Comparison of ENCODE assay signal across 8 cellular contexts in the genomic region with DNA sequence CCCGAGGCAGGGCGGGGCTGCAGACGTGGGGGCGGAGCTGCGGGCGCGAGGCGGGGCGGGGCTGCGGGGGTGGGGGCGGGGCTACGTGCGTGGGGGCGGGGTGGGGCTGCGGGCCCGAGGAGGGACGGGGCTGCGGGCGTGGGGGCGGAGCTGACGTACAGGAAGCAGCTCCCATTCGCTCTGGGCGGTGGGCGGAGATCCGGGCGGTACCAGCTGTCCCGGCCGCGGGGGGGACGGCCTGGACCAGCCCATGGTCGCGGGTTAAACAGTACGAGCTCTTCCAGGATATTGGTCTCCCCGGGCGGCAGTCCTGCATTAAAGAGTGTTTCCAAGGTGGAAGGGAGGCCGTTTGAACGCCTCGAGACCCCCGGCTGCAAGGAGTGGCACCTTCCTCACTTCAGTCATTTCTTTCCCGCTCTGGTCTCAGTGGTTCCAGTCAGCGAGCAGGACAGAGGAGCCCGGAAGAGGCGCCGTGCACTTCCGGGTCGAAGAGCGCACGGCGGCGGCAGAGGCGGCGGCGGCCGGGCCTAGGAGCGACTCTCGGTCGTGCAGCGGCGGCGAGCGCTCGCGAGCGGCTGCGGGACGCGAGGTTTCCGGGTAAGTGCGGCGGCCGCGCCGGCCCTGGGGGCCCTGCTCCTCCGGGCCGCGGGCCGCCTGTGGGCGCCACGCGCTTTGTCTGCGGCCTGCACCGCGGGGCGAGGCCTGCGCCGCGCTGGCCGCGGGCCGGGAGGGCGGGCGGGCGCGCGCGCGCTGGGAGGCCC. TPM values are rescaled to one million over a fixed set of nuclear protein-coding genes. Genes with fewer than 3 reads are reported as not detected.
A peak's percentile ranks its signal among the peaks of the same experiment; 100 is the strongest.
DNase-seq lines count a peak whose midpoint lies in the region; ATAC-seq and TF ChIP-seq lines count a peak whose summit lies in the region.

A gene with protein sequence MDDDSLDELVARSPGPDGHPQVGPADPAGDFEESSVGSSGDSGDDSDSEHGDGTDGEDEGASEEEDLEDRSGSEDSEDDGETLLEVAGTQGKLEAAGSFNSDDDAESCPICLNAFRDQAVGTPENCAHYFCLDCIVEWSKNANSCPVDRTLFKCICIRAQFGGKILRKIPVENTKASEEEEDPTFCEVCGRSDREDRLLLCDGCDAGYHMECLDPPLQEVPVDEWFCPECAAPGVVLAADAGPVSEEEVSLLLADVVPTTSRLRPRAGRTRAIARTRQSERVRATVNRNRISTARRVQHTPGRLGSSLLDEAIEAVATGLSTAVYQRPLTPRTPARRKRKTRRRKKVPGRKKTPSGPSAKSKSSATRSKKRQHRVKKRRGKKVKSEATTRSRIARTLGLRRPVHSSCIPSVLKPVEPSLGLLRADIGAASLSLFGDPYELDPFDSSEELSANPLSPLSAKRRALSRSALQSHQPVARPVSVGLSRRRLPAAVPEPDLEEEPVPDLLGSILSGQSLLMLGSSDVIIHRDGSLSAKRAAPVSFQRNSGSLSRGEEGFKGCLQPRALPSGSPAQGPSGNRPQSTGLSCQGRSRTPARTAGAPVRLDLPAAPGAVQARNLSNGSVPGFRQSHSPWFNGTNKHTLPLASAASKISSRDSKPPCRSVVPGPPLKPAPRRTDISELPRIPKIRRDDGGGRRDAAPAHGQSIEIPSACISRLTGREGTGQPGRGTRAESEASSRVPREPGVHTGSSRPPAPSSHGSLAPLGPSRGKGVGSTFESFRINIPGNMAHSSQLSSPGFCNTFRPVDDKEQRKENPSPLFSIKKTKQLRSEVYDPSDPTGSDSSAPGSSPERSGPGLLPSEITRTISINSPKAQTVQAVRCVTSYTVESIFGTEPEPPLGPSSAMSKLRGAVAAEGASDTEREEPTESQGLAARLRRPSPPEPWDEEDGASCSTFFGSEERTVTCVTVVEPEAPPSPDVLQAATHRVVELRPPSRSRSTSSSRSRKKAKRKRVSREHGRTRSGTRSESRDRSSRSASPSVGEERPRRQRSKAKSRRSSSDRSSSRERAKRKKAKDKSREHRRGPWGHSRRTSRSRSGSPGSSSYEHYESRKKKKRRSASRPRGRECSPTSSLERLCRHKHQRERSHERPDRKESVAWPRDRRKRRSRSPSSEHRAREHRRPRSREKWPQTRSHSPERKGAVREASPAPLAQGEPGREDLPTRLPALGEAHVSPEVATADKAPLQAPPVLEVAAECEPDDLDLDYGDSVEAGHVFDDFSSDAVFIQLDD (N-terminal part only) (plus strand): TSS at position 475 of the 761 bp plus-strand sequence. CDS start 5,043 bp downstream, outside the sequence.

- H3K4me3 ChIP-seq in DOHH2 (ENCODE audit: low read length), result peak within 1 kb of the TSS; percentile 95
- peak within 1 kb of the TSS; percentile 96 for H3K4me3 ChIP-seq in GM23338
- peak within 1 kb of the TSS; percentile 98 for H3K4me3 ChIP-seq in naive thymus-derived CD4-positive, alpha-beta T cell (ENCODE audit: low read length)

- POLR2A ChIA-PET in naive thymus-derived CD4-positive, alpha-beta T cell (lab: Charles Lee), result interaction anchor here (0.7 to 3.4 kb wide), 23 partner anchors 9 to 369 kb away, joined by 3 to 21 read pairs (median 4); partner anchors contain the start of genes BET1L, DEAF1, HRAS and LMNTD2

- H3K27me3 ChIP-seq in DOHH2 (ENCODE audit: control insufficient read depth, low read length), result peaks cover 8% of the 10 kb centered on the region
- peaks cover 22% of the 10 kb centered on the region for H3K27me3 ChIP-seq in GM23338 (ENCODE audit: insufficient read depth)
- H3K27me3 ChIP-seq in naive thymus-derived CD4-positive, alpha-beta T cell (ENCODE audit: control insufficient read depth in 2 of 2, insufficient read depth in 2 of 2, low read length in 2 of 2), result no peaks in the 10 kb centered on the region

- peak within 1 kb of the TSS; percentile 100 for H3K27ac Mint-ChIP-seq in GM23338
- peak within 1 kb of the TSS; percentile 100 for H3K27ac Mint-ChIP-seq in activated T-helper 1 cell treated with anti-CD3 and anti-CD28 coated beads, Interleukin-12 subunit alpha, Interleukin-12 subunit beta, Interleukin-2, Interleukin-4 antibody, amounts not matched to agents 30 ng/mL and 10 ng/mL and 1 ng/mL, durations not matched to agents 14 hours and 24 hours and 36 hours
- H3K27ac Mint-ChIP-seq in naive thymus-derived CD4-positive, alpha-beta T cell, result peak within 1 kb of the TSS; percentile 96 to 100 (median 99)
- peak within 1 kb of the TSS; percentile 99 for H3K27ac Mint-ChIP-seq in stimulated activated memory B cell treated with anti-CD40 and anti-IgM and Interleukin-4, amounts not matched to agents 10 μg/mL and 1 μg/mL and 100 μg/mL, for 72 hours

- H3K4me2 ChIP-seq in DOHH2 (ENCODE audit: low read length) (peak within 1 kb of the TSS; percentile 97), GM23338 (peak within 1 kb of the TSS; percentile 99)

- peaks cover 30% of the 10 kb centered on the region for H3K4me1 ChIP-seq in DOHH2 (ENCODE audit: control insufficient read depth, low read length)
- peaks cover 12% of the 10 kb centered on the region for H3K4me1 ChIP-seq in GM23338 (ENCODE audit: insufficient read depth)
- peaks cover 26 to 44% of the 10 kb centered on the region in 2 donors for H3K4me1 ChIP-seq in naive thymus-derived CD4-positive, alpha-beta T cell (ENCODE audit: control insufficient read depth in 2 of 2, insufficient read depth in 2 of 2, low read length in 2 of 2)

- ATAC-seq in GM23338, result peak; percentile 73
- peak; percentile 93 for ATAC-seq in naive thymus-derived CD4-positive, alpha-beta T cell
- peak; percentile 94 for ATAC-seq in stimulated activated memory B cell treated with anti-CD40 and anti-IgM and Interleukin-4, amounts not matched to agents 10 μg/mL and 1 μg/mL and 100 μg/mL, for 72 hours

- H3K36me3 Mint-ChIP-seq in GM23338 (ENCODE audit: low read depth), result peaks cover 2% of the 10 kb centered on the region
- peaks cover 6% of the 10 kb centered on the region for H3K36me3 Mint-ChIP-seq in activated T-helper 1 cell treated with anti-CD3 and anti-CD28 coated beads, Interleukin-12 subunit alpha, Interleukin-12 subunit beta, Interleukin-2, Interleukin-4 antibody, amounts not matched to agents 30 ng/mL and 10 ng/mL and 1 ng/mL, durations not matched to agents 14 hours and 24 hours and 36 hours (ENCODE audit: low read depth)
- H3K36me3 Mint-ChIP-seq in naive thymus-derived CD4-positive, alpha-beta T cell, result peaks cover 0 to 8% (median 0%) of the 10 kb centered on the region in 5 donors
- H3K36me3 Mint-ChIP-seq in stimulated activated memory B cell treated with anti-CD40 and anti-IgM and Interleukin-4, amounts not matched to agents 10 μg/mL and 1 μg/mL and 100 μg/mL, for 72 hours, result peaks cover 3% of the 10 kb centered on the region

- peaks cover 33% of the 10 kb centered on the region for H3K36me3 ChIP-seq in DOHH2 (ENCODE audit: control insufficient read depth, low read length)
- no peaks in the 10 kb centered on the region for H3K36me3 ChIP-seq in GM23338 (ENCODE audit: insufficient read depth)
- H3K36me3 ChIP-seq in naive thymus-derived CD4-positive, alpha-beta T cell (ENCODE audit: control insufficient read depth in 2 of 3, insufficient read depth in 3 of 3, low read length in 3 of 3), result peaks cover 0 to 15% (median 0%) of the 10 kb centered on the region in 3 experiments

- TF ChIP-seq CTCF in DOHH2 (IDR thresholded peaks at IDR 0.05; ENCODE audit: low read depth, low read length, poor library complexity, severe bottlenecking) (no peak), GM23338 (conservative IDR thresholded peaks at IDR 0.05; ENCODE audit: low read depth in 2 of 2) (no peak)

- peak within 1 kb of the TSS; percentile 90 for H3K4me3 Mint-ChIP-seq in GM23338
- H3K4me3 Mint-ChIP-seq in activated T-helper 1 cell treated with anti-CD3 and anti-CD28 coated beads, Interleukin-12 subunit alpha, Interleukin-12 subunit beta, Interleukin-2, Interleukin-4 antibody, amounts not matched to agents 30 ng/mL and 10 ng/mL and 1 ng/mL, durations not matched to agents 14 hours and 24 hours and 36 hours, result peak within 1 kb of the TSS; percentile 94
- H3K4me3 Mint-ChIP-seq in naive thymus-derived CD4-positive, alpha-beta T cell, result peak within 1 kb of the TSS; percentile 93 to 99 (median 98)
- peak within 1 kb of the TSS; percentile 96 for H3K4me3 Mint-ChIP-seq in stimulated activated memory B cell treated with anti-CD40 and anti-IgM and Interleukin-4, amounts not matched to agents 10 μg/mL and 1 μg/mL and 100 μg/mL, for 72 hours

- intact Hi-C loops in activated T-helper 1 cell treated with anti-CD3 and anti-CD28 coated beads, Interleukin-12 subunit alpha, Interleukin-12 subunit beta, Interleukin-2, Interleukin-4 antibody, amounts not matched to agents 30 ng/mL and 10 ng/mL and 1 ng/mL, durations not matched to agents 14 hours and 24 hours and 36 hours (cut with micrococcal nuclease), result loop anchor here (1.0 to 5.0 kb wide), 11 partner anchors 8 to 369 kb away; partner anchors contain the start of genes BET1L, DEAF1, LMNTD2 and LRRC56
- intact Hi-C loops in naive thymus-derived CD4-positive, alpha-beta T cell (cut with micrococcal nuclease), result loop anchor here (1.0 to 5.0 kb wide), 17 partner anchors 8 to 369 kb away; partner anchors contain the start of genes DEAF1 (in 2 of the 2), LMNTD2 (in 2 of the 2), RASSF7 (in 2 of the 2) and RPLP2 (in 2 of the 2)

- H3K9me2 ChIP-seq in DOHH2 (replicated peaks; ENCODE audit: control insufficient read depth, low read length) (no peaks in the 10 kb centered on the region), GM23338 (ENCODE audit: insufficient read depth) (no peaks in the 10 kb centered on the region)

- H3K79me2 ChIP-seq in DOHH2 (ENCODE audit: control insufficient read depth, low read length) (peaks cover 50% of the 10 kb centered on the region), GM23338 (replicated peaks; ENCODE audit: insufficient read depth) (peaks cover 45% of the 10 kb centered on the region)

- H3K9me3 ChIP-seq in DOHH2 (ENCODE audit: control insufficient read depth, insufficient read depth, low read length), result no peaks in the 10 kb centered on the region
- no peaks in the 10 kb centered on the region for H3K9me3 ChIP-seq in naive thymus-derived CD4-positive, alpha-beta T cell (ENCODE audit: control insufficient read depth in 2 of 3, low read length in 3 of 3)

- H4K20me1 ChIP-seq in DOHH2 (ENCODE audit: control insufficient read depth, insufficient read depth, low read depth, low read length), result peaks cover 25% of the 10 kb centered on the region
- peaks cover 32% of the 10 kb centered on the region for H4K20me1 ChIP-seq in GM23338 (replicated peaks; ENCODE audit: insufficient read depth)

- H3K27ac ChIP-seq in DOHH2 (ENCODE audit: low read depth, low read length), result peak within 1 kb of the TSS; percentile 82
- H3K27ac ChIP-seq in GM23338 (ENCODE audit: low read depth), result peak within 1 kb of the TSS; percentile 97
- peak within 1 kb of the TSS; percentile 98 for H3K27ac ChIP-seq in naive thymus-derived CD4-positive, alpha-beta T cell (ENCODE audit: low read depth, low read length)

- H3K4me1 Mint-ChIP-seq in GM23338, result peaks cover 30% of the 10 kb centered on the region
- peaks cover 41% of the 10 kb centered on the region for H3K4me1 Mint-ChIP-seq in activated T-helper 1 cell treated with anti-CD3 and anti-CD28 coated beads, Interleukin-12 subunit alpha, Interleukin-12 subunit beta, Interleukin-2, Interleukin-4 antibody, amounts not matched to agents 30 ng/mL and 10 ng/mL and 1 ng/mL, durations not matched to agents 14 hours and 24 hours and 36 hours (ENCODE audit: low read depth)
- peaks cover 42 to 60% (median 46%) of the 10 kb centered on the region in 7 donors for H3K4me1 Mint-ChIP-seq in naive thymus-derived CD4-positive, alpha-beta T cell
- H3K4me1 Mint-ChIP-seq in stimulated activated memory B cell treated with anti-CD40 and anti-IgM and Interleukin-4, amounts not matched to agents 10 μg/mL and 1 μg/mL and 100 μg/mL, for 72 hours, result peaks cover 54% of the 10 kb centered on the region

- peak; percentile 96 for DNase-seq in GM23338 (ENCODE audit: low spot score)
- peak; percentile 92 for DNase-seq in LHCN-M2 (ENCODE audit: low read depth)
- peak; percentile 89 for DNase-seq in RPMI7951 (ENCODE audit: low read depth)
- DNase-seq in activated T-helper 1 cell treated with anti-CD3 and anti-CD28 coated beads, Interleukin-12 subunit alpha, Interleukin-12 subunit beta, Interleukin-2, Interleukin-4 antibody, amounts not matched to agents 30 ng/mL and 10 ng/mL and 1 ng/mL, durations not matched to agents 14 hours and 24 hours and 36 hours (ENCODE audit: low spot score), result peak; percentile 91
- peak; percentile 95 for DNase-seq in fibroblast of gingiva (ENCODE audit: low read depth)
- peak; percentile 93 to 99 (median 97) for DNase-seq in naive thymus-derived CD4-positive, alpha-beta T cell

- no peaks in the 10 kb centered on the region; the same call in 2 of the 3 replicates for H3K9me3 Mint-ChIP-seq in GM23338
- no peaks in the 10 kb centered on the region for H3K9me3 Mint-ChIP-seq in activated T-helper 1 cell treated with anti-CD3 and anti-CD28 coated beads, Interleukin-12 subunit alpha, Interleukin-12 subunit beta, Interleukin-2, Interleukin-4 antibody, amounts not matched to agents 30 ng/mL and 10 ng/mL and 1 ng/mL, durations not matched to agents 14 hours and 24 hours and 36 hours
- no peaks in the 10 kb centered on the region for H3K9me3 Mint-ChIP-seq in naive thymus-derived CD4-positive, alpha-beta T cell
- H3K9me3 Mint-ChIP-seq in stimulated activated memory B cell treated with anti-CD40 and anti-IgM and Interleukin-4, amounts not matched to agents 10 μg/mL and 1 μg/mL and 100 μg/mL, for 72 hours, result no peaks in the 10 kb centered on the region

- CTCF ChIA-PET in naive thymus-derived CD4-positive, alpha-beta T cell (lab: Charles Lee), result interaction anchor here (0.6 to 1.6 kb wide), 3 partner anchors 12 to 155 kb away, joined by 3 to 8 read pairs (median 3); no protein-coding TSS in a partner anchor

- peaks cover 23% of the 10 kb centered on the region for H3K27me3 Mint-ChIP-seq in GM23338 (ENCODE audit: insufficient read depth, low read depth, poor library complexity)
- peaks cover 15% of the 10 kb centered on the region for H3K27me3 Mint-ChIP-seq in activated T-helper 1 cell treated with anti-CD3 and anti-CD28 coated beads, Interleukin-12 subunit alpha, Interleukin-12 subunit beta, Interleukin-2, Interleukin-4 antibody, amounts not matched to agents 30 ng/mL and 10 ng/mL and 1 ng/mL, durations not matched to agents 14 hours and 24 hours and 36 hours (ENCODE audit: insufficient read depth)
- peaks cover 0 to 9% (median 0%) of the 10 kb centered on the region in 5 donors for H3K27me3 Mint-ChIP-seq in naive thymus-derived CD4-positive, alpha-beta T cell
- H3K27me3 Mint-ChIP-seq in stimulated activated memory B cell treated with anti-CD40 and anti-IgM and Interleukin-4, amounts not matched to agents 10 μg/mL and 1 μg/mL and 100 μg/mL, for 72 hours, result peaks cover 16% of the 10 kb centered on the region

- H3F3A ChIP-seq in DOHH2 (ENCODE audit: control insufficient read depth, insufficient read depth) (no peaks in the 10 kb centered on the region), GM23338 (replicated peaks; ENCODE audit: low read depth) (peaks cover 13% of the 10 kb centered on the region; the same call in 1 of the 2 replicates)

- H2AFZ ChIP-seq in GM23338, result peak within 1 kb of the TSS; percentile 94; the same call in 1 of the 2 replicates

RNA-seq across cellular contexts. Expression of the gene that starts here (rescaled TPM):
- 33.9 and 45.9 TPM in 2 replicates for total RNA-seq in GM23338 (2014; rRNA removed; shearing (Covaris generic))
- 11.0 and 11.6 TPM in 2 replicates for polyA plus RNA-seq in GM23338 (2016; fragmentation: Nextera tagmentation; extraction: Ambion mirVana)
- 35.6 and 36.2 TPM in 2 replicates for total RNA-seq in LHCN-M2 (2014; rRNA removed)
- polyA plus RNA-seq in LHCN-M2 (2012), result 16.2 TPM
- 12.5 and 14.8 TPM in 2 replicates for total RNA-seq in RPMI7951 (2014; rRNA removed; shearing (Covaris generic))
- total RNA-seq in activated T-helper 1 cell treated with anti-CD3 and anti-CD28 coated beads, Interleukin-12 subunit alpha, Interleukin-12 subunit beta, Interleukin-2, Interleukin-4 antibody, amounts not matched to agents 30 ng/mL and 10 ng/mL and 1 ng/mL, durations not matched to agents 14 hours and 24 hours and 36 hours, result 58.6 and 59.8 TPM in 2 replicates
- 10 to 100 TPM; 47.3 to 55.2 (median 49.4) TPM for total RNA-seq in naive thymus-derived CD4-positive, alpha-beta T cell
- 10 to 100 TPM in 1 of 2 donors, 1 to 10 TPM in 1; 6.2 to 22.1 TPM for polyA plus RNA-seq in naive thymus-derived CD4-positive, alpha-beta T cell

Comparison
In these comparisons a context has a peak if more than half of its experiments do, and no peak if none do; other contexts are left out.
1. Peak in every context shown above with its lines: DNase-seq, ATAC-seq, H3K4me3 ChIP-seq and H3K27ac ChIP-seq.